Comparison of ENCODE assay signal across 8 cellular contexts in genomic region chr12:89862511-89863331, GRCh38.
DNase-seq lines count a peak whose midpoint lies in the region; ATAC-seq and TF ChIP-seq lines count a peak whose summit lies in the region.

No MANE protein-coding gene starts in this region.

- WGBS in esophagus muscularis mucosa, result 56% methylated on average over 6 of the region's 6 CpGs
- WGBS in prostate gland, result 27% methylated on average over 6 of the region's 6 CpGs

- no peak for TF ChIP-seq EP300 in esophagus muscularis mucosa (IDR thresholded peaks at IDR 0.05)

- no peak for TF ChIP-seq CTCF in esophagus muscularis mucosa (IDR thresholded peaks at IDR 0.05)
- no peak for TF ChIP-seq CTCF in prostate gland (IDR thresholded peaks at IDR 0.05)

- no peaks in the 10 kb centered on the region for H3K36me3 ChIP-seq in esophagus muscularis mucosa
- H3K36me3 ChIP-seq in prostate gland, result no peaks in the 10 kb centered on the region

- H3K4me1 ChIP-seq in esophagus muscularis mucosa, result no peaks in the 10 kb centered on the region
- peaks cover 2% of the 10 kb centered on the region for H3K4me1 ChIP-seq in prostate gland (replicated peaks)

- no peak for TF ChIP-seq POLR2A in esophagus muscularis mucosa (IDR thresholded peaks at IDR 0.05; ENCODE audit: low read depth)
- no peak for TF ChIP-seq POLR2A in prostate gland (IDR thresholded peaks at IDR 0.05)

- peak; percentile 44 for DNase-seq in stimulated activated CD4-positive, alpha-beta T cell treated with anti-CD3 and anti-CD28 coated beads, Interleukin-4, amount 100 ng/mL, for 24 hours
- DNase-seq in stimulated activated CD4-positive, alpha-beta T cell treated with anti-CD3 and anti-CD28 coated beads, Interleukin-2, amount 100 ng/mL, for 48 hours, result no peak
- peak; percentile 24 for DNase-seq in T follicular helper cell (ENCODE audit: low read depth)
- no peak for DNase-seq in esophagus muscularis mucosa (ENCODE audit: extremely low spot score)
- DNase-seq in prostate gland (ENCODE audit: low spot score), result peak; percentile 12
- no peak for DNase-seq in NCI-H2171 (lab: John Stamatoyannopoulos, UW)
- no peak for DNase-seq in DMS114 treated with DMSO at 0.1 percent for 48 hours (lab: John Stamatoyannopoulos, UW; ENCODE audit: unreplicated experiment)

- H3K27ac ChIP-seq in esophagus muscularis mucosa (replicated peaks in 1 of 4), result peak overlapping the region in 3 of 4 donors; percentile 39 to 60 (median 56)
- H3K27ac ChIP-seq in prostate gland, result peak overlapping the region; percentile 44 to 63

- peak; percentile 73 for ATAC-seq in HG03097 (IDR thresholded peaks at IDR 0.05; ENCODE audit: low FRiP score, unreplicated experiment)

- H3K27me3 ChIP-seq in esophagus muscularis mucosa, result no peaks in the 10 kb centered on the region
- no peaks in the 10 kb centered on the region for H3K27me3 ChIP-seq in prostate gland (replicated peaks; ENCODE audit: insufficient read depth)

- intact Hi-C loops in esophagus muscularis mucosa (cut with DNase I) (no loop called here), prostate gland (cut with DNase I) (no loop called here)

- no peaks in the 10 kb centered on the region for H3K9me3 ChIP-seq in esophagus muscularis mucosa
- no peaks in the 10 kb centered on the region for H3K9me3 ChIP-seq in prostate gland

- H3K4me3 ChIP-seq in esophagus muscularis mucosa (no peak overlapping the region), prostate gland (no peak overlapping the region)

Comparison
In these comparisons a context has a peak if more than half of its experiments do, and no peak if none do; other contexts are left out.
1. DNase-seq: peak in stimulated activated CD4-positive, alpha-beta T cell treated with anti-CD3 and anti-CD28 coated beads, Interleukin-4, amount 100 ng/mL, for 24 hours (single experiment), T follicular helper cell (single experiment) and prostate gland (single experiment); none in stimulated activated CD4-positive, alpha-beta T cell treated with anti-CD3 and anti-CD28 coated beads, Interleukin-2, amount 100 ng/mL, for 48 hours (0 of 2), esophagus muscularis mucosa (single experiment), NCI-H2171 (single experiment) and DMS114 treated with DMSO at 0.1 percent for 48 hours (single experiment).